20 cellular contexts compared by ENCODE assay signal in genomic region chr11:70590356-70590991, GRCh38.
DNase-seq lines count a peak whose midpoint lies in the region; ATAC-seq lines count a peak whose summit lies in the region.
"Had no signal": no experiment of that assay in that cellular context is flagged by ENCODE, and none has a peak within 500 bp of the region (broad histone marks: within the 10 kb centered on the region; RNA-seq: fewer than 3 reads in every experiment).

No MANE protein-coding gene starts in this region.

- ATAC-seq in stimulated activated naive CD8-positive, alpha-beta T cell treated with anti-CD3 and anti-CD28 coated beads, Interleukin-15, amount 100 ng/mL, for 72 hours = peak; percentile 90
- ATAC-seq in stimulated activated naive CD8-positive, alpha-beta T cell treated with anti-CD3 and anti-CD28 coated beads, Interleukin-15, Interleukin-2, amounts not matched to agents 100 U/mL and 50 U/mL, for 24 hours = no peak
- no peak for ATAC-seq in GM18873 (IDR thresholded peaks at IDR 0.05; ENCODE audit: low FRiP score, unreplicated experiment)
- no peak for ATAC-seq in GM21447 (IDR thresholded peaks at IDR 0.05; ENCODE audit: unreplicated experiment)

- H3K27me3 Mint-ChIP-seq in stimulated activated naive CD8-positive, alpha-beta T cell treated with anti-CD3 and anti-CD28 coated beads, Interleukin-15, amount 100 ng/mL, for 72 hours = peaks cover 67% of the 10 kb centered on the region
- H3K27me3 Mint-ChIP-seq in activated T-helper 2 cell treated with anti-CD3 and anti-CD28 coated beads, Interferon-gamma antibody, Interleukin-2, Interleukin-4, amounts not matched to agents 10 μg/mL and 5 μg/mL and 100 μg/mL, durations not matched to agents 14 hours and 24 hours and 36 hours (ENCODE audit: low read depth) = peaks cover 22% of the 10 kb centered on the region

- no peaks in the 10 kb centered on the region for H3K9me3 Mint-ChIP-seq in stimulated activated naive CD8-positive, alpha-beta T cell treated with anti-CD3 and anti-CD28 coated beads, Interleukin-15, amount 100 ng/mL, for 72 hours
- no peaks in the 10 kb centered on the region for H3K9me3 Mint-ChIP-seq in activated T-helper 2 cell treated with anti-CD3 and anti-CD28 coated beads, Interferon-gamma antibody, Interleukin-2, Interleukin-4, amounts not matched to agents 10 μg/mL and 5 μg/mL and 100 μg/mL, durations not matched to agents 14 hours and 24 hours and 36 hours

- no peak overlapping the region for H3K27ac Mint-ChIP-seq in stimulated activated naive CD8-positive, alpha-beta T cell treated with anti-CD3 and anti-CD28 coated beads, Interleukin-15, amount 100 ng/mL, for 72 hours
- no peak overlapping the region for H3K27ac Mint-ChIP-seq in activated T-helper 2 cell treated with anti-CD3 and anti-CD28 coated beads, Interferon-gamma antibody, Interleukin-2, Interleukin-4, amounts not matched to agents 10 μg/mL and 5 μg/mL and 100 μg/mL, durations not matched to agents 14 hours and 24 hours and 36 hours
- H3K27ac Mint-ChIP-seq: CD14-positive monocyte, IgD-negative memory B cell had no signal

- peak; percentile 19 to 58 for DNase-seq in stimulated activated naive CD8-positive, alpha-beta T cell treated with anti-CD3 and anti-CD28 coated beads, Interleukin-15, amount 100 ng/mL, for 72 hours
- no peak for DNase-seq in stimulated activated naive CD8-positive, alpha-beta T cell treated with anti-CD3 and anti-CD28 coated beads, Interleukin-15, Interleukin-2, amounts not matched to agents 100 U/mL and 50 U/mL, for 24 hours
- peak; percentile 63 for DNase-seq in OCI-M1 (lab: John Stamatoyannopoulos, UW)
- peak; percentile 24 for DNase-seq in activated T-helper 2 cell treated with anti-CD3 and anti-CD28 coated beads, Interferon-gamma antibody, Interleukin-2, Interleukin-4, amounts not matched to agents 10 μg/mL and 5 μg/mL and 100 μg/mL, durations not matched to agents 14 hours and 24 hours and 36 hours (ENCODE audit: low spot score)
- no peak for DNase-seq in DMS79 treated with DMSO at 0.1 percent for 48 hours (lab: John Stamatoyannopoulos, UW)
- DNase-seq: ACHN, DMS79, Kasumi-1, MG63, NCI-H1048, NCI-H1436 treated with DMSO at 0.1 percent for 48 hours, NCI-H2029, NCI-H2171 treated with DMSO at 0.1 percent for 48 hours, NCI-H446, NCI-H748 treated with DMSO at 0.1 percent for 48 hours, SHP77 had no signal

- no peak overlapping the region for H3K4me3 Mint-ChIP-seq in stimulated activated naive CD8-positive, alpha-beta T cell treated with anti-CD3 and anti-CD28 coated beads, Interleukin-15, amount 100 ng/mL, for 72 hours
- no peak overlapping the region for H3K4me3 Mint-ChIP-seq in activated T-helper 2 cell treated with anti-CD3 and anti-CD28 coated beads, Interferon-gamma antibody, Interleukin-2, Interleukin-4, amounts not matched to agents 10 μg/mL and 5 μg/mL and 100 μg/mL, durations not matched to agents 14 hours and 24 hours and 36 hours (ENCODE audit: low read depth)
- H3K4me3 Mint-ChIP-seq: IgD-negative memory B cell had no signal

- H3K4me1 Mint-ChIP-seq in stimulated activated naive CD8-positive, alpha-beta T cell treated with anti-CD3 and anti-CD28 coated beads, Interleukin-15, amount 100 ng/mL, for 72 hours = peaks cover 19% of the 10 kb centered on the region
- H3K4me1 Mint-ChIP-seq in activated T-helper 2 cell treated with anti-CD3 and anti-CD28 coated beads, Interferon-gamma antibody, Interleukin-2, Interleukin-4, amounts not matched to agents 10 μg/mL and 5 μg/mL and 100 μg/mL, durations not matched to agents 14 hours and 24 hours and 36 hours (ENCODE audit: low read depth) = peaks cover 10% of the 10 kb centered on the region
- H3K4me1 Mint-ChIP-seq: IgD-negative memory B cell had no signal

- intact Hi-C loops in activated T-helper 2 cell treated with anti-CD3 and anti-CD28 coated beads, Interferon-gamma antibody, Interleukin-2, Interleukin-4, amounts not matched to agents 10 μg/mL and 5 μg/mL and 100 μg/mL, durations not matched to agents 14 hours and 24 hours and 36 hours (cut with micrococcal nuclease) = no loop called here

- H3K36me3 Mint-ChIP-seq in activated T-helper 2 cell treated with anti-CD3 and anti-CD28 coated beads, Interferon-gamma antibody, Interleukin-2, Interleukin-4, amounts not matched to agents 10 μg/mL and 5 μg/mL and 100 μg/mL, durations not matched to agents 14 hours and 24 hours and 36 hours (ENCODE audit: low read depth) = no peaks in the 10 kb centered on the region
- H3K36me3 Mint-ChIP-seq: CD14-positive monocyte, IgD-negative memory B cell had no signal

Comparison
In these comparisons a context has a peak if more than half of its experiments do, and no peak if none do; other contexts are left out.
1. DNase-seq: peak in stimulated activated naive CD8-positive, alpha-beta T cell treated with anti-CD3 and anti-CD28 coated beads, Interleukin-15, amount 100 ng/mL, for 72 hours (2 of 2), OCI-M1 (single experiment) and activated T-helper 2 cell treated with anti-CD3 and anti-CD28 coated beads, Interferon-gamma antibody, Interleukin-2, Interleukin-4, amounts not matched to agents 10 μg/mL and 5 μg/mL and 100 μg/mL, durations not matched to agents 14 hours and 24 hours and 36 hours (single experiment); none in stimulated activated naive CD8-positive, alpha-beta T cell treated with anti-CD3 and anti-CD28 coated beads, Interleukin-15, Interleukin-2, amounts not matched to agents 100 U/mL and 50 U/mL, for 24 hours (single experiment) and DMS79 treated with DMSO at 0.1 percent for 48 hours (single experiment).